22 cellular contexts compared by ENCODE assay signal in genomic region chr5:173628501-173628900, GRCh38.
DNase-seq lines count a peak whose midpoint lies in the region; ATAC-seq and TF ChIP-seq lines count a peak whose summit lies in the region.
"Had no signal": no experiment of that assay in that cellular context is flagged by ENCODE, and none has a peak within 500 bp of the region (broad histone marks: within the 10 kb centered on the region; RNA-seq: fewer than 3 reads in every experiment).

No MANE protein-coding gene starts in this region.

- ATAC-seq in GM19452 (IDR thresholded peaks at IDR 0.05; ENCODE audit: unreplicated experiment) (no peak), HG02610 (IDR thresholded peaks at IDR 0.05; ENCODE audit: unreplicated experiment) (no peak)
- ATAC-seq: Right ventricle myocardium inferior had no signal

- peak overlapping the region; percentile 64 for H3K27ac ChIP-seq in HUES48 (ENCODE audit: low read depth, low read length)
- peak overlapping the region; percentile 86 for H3K27ac ChIP-seq in cingulate gyrus (ENCODE audit: low read depth, low read length)
- peak overlapping the region; percentile 39 for H3K27ac ChIP-seq in layer of hippocampus (ENCODE audit: low read depth, low read length)
- H3K27ac ChIP-seq in parathyroid adenoma = peak overlapping the region; percentile 99
- H3K27ac ChIP-seq: Peyer's patch had no signal

- no peak for DNase-seq in activated CD4-positive, alpha-beta T cell treated with anti-CD3 and anti-CD28 coated beads, Interleukin-2, amount 50 U/mL, for 48 hours
- no peak for DNase-seq in activated CD4-positive, alpha-beta T cell treated with anti-CD3 and anti-CD28 coated beads for 48 hours
- DNase-seq: BE2C; CD4-positive, CD25-positive, alpha-beta regulatory T cell; COR-L47; GF-D8; HFFc6; KG1; NCI-H1105 treated with DMSO at 0.1 percent for 48 hours; NCI-H187; NCI-H2107; NCI-H510A; NCI-H748 treated with DMSO at 0.1 percent for 48 hours; NK-92 treated with Interleukin-12 subunit alpha and Interleukin-12 subunit beta, amount 100 ng/mL, for 24 hours; Peyer's patch had no signal

- H3K9ac ChIP-seq in HUES48 (ENCODE audit: low read depth, low read length) (no peak overlapping the region), parathyroid adenoma (no peak overlapping the region)

- no peaks in the 10 kb centered on the region for H3K27me3 ChIP-seq in HUES48 (ENCODE audit: control insufficient read depth, insufficient read depth, low read length)
- no peaks in the 10 kb centered on the region for H3K27me3 ChIP-seq in layer of hippocampus (ENCODE audit: control insufficient read depth, insufficient read depth, low read length)
- no peaks in the 10 kb centered on the region for H3K27me3 ChIP-seq in parathyroid adenoma (ENCODE audit: control insufficient read depth, insufficient read depth, low read length)
- H3K27me3 ChIP-seq: BE2C, Peyer's patch had no signal

- no peak for TF ChIP-seq CTCF in parathyroid adenoma (IDR thresholded peaks at IDR 0.05)

- H3K4me3 ChIP-seq in HUES48 (ENCODE audit: low read depth, low read length) (no peak overlapping the region), parathyroid adenoma (ENCODE audit: low read depth, low read length) (peak overlapping the region; percentile 49)
- H3K4me3 ChIP-seq: Peyer's patch had no signal

- H3K9me3 ChIP-seq in HUES48 (ENCODE audit: control insufficient read depth, insufficient read depth, low read length) = no peaks in the 10 kb centered on the region
- no peaks in the 10 kb centered on the region for H3K9me3 ChIP-seq in parathyroid adenoma (ENCODE audit: control insufficient read depth, low read length)
- H3K9me3 ChIP-seq: BE2C, Peyer's patch had no signal

- H2AFZ ChIP-seq in parathyroid adenoma = no peak overlapping the region

- peaks cover 2% of the 10 kb centered on the region for H3K79me2 ChIP-seq in parathyroid adenoma

- H3K4me2 ChIP-seq in parathyroid adenoma (ENCODE audit: low read length) = peak overlapping the region; percentile 2

- H3K4me1 ChIP-seq in HUES48 (ENCODE audit: control insufficient read depth, insufficient read depth, low read length) (peaks cover 22% of the 10 kb centered on the region), parathyroid adenoma (peaks cover 77% of the 10 kb centered on the region)
- H3K4me1 ChIP-seq: Peyer's patch had no signal

- no peaks in the 10 kb centered on the region for H3K36me3 ChIP-seq in HUES48 (ENCODE audit: control insufficient read depth, insufficient read depth, low read length)
- no peaks in the 10 kb centered on the region for H3K36me3 ChIP-seq in parathyroid adenoma (ENCODE audit: control insufficient read depth, insufficient read depth, low read length)
- H3K36me3 ChIP-seq: BE2C, Peyer's patch had no signal

Comparison
In these comparisons a context has a peak if more than half of its experiments do, and no peak if none do; other contexts are left out.
1. H3K27ac ChIP-seq: peak in every context shown above with its lines; median percentile 99 in parathyroid adenoma; 86 in cingulate gyrus; 64 in HUES48; 39 in layer of hippocampus.